1 cellular context compared by ENCODE assay signal in genomic region chrX:11111038-11111851, GRCh38.
TF ChIP-seq lines count a peak whose summit lies in the region.

Gene HCCS (plus strand): TSS chrX:11111332. CDS start chrX:11112061, 729 bp downstream.

TF ChIP-seq in K562, 482 proteins besides CTCF, POLR2A, EP300 and RAD21 (continued from another document and continues in another):
- 0 out of 2 replicates have a peak, but pooled peaks have one; percentile 4 for TF ChIP-seq MGA (IDR thresholded peaks at IDR 0.05)
- TF ChIP-seq ZNF551 (CRISPR knock-in tag; IDR thresholded peaks at IDR 0.05), result no peak
- no peak for TF ChIP-seq ZNF407 (IDR thresholded peaks at IDR 0.05; ENCODE audit: low read depth)
- TF ChIP-seq TBP (optimal IDR thresholded peaks at IDR 0.05; ENCODE audit: low read depth, low read length), result peak; percentile 54
- TF ChIP-seq CHD1 (IDR thresholded peaks at IDR 0.05; ENCODE audit: low read length), result no peak
- no peak for TF ChIP-seq ZNF584 (CRISPR knock-in tag; IDR thresholded peaks at IDR 0.05; ENCODE audit: low read depth)
- TF ChIP-seq NFIC (IDR thresholded peaks at IDR 0.05), result no peak; the same call in 1 of the 2 replicates
- no peak for TF ChIP-seq MCM5 (IDR thresholded peaks at IDR 0.05; ENCODE audit: low read depth)
- no peak for TF ChIP-seq MBD1 (CRISPR knock-in tag; IDR thresholded peaks at IDR 0.05)
- no peak for TF ChIP-seq SP1 (CRISPR knock-in tag; IDR thresholded peaks at IDR 0.05)
- peak; percentile 91 for TF ChIP-seq CXXC5 (CRISPR knock-in tag; IDR thresholded peaks at IDR 0.05)
- no peak for TF ChIP-seq ZNF146 (CRISPR knock-in tag; IDR thresholded peaks at IDR 0.05; ENCODE audit: unreplicated experiment)
- peak; percentile 23; the same call in 1 of the 2 replicates for TF ChIP-seq MYC (IDR thresholded peaks at IDR 0.05; ENCODE audit: low read depth, low read length)
- TF ChIP-seq MYC (CRISPR knock-in tag; IDR thresholded peaks at IDR 0.05; ENCODE audit: borderline replicate concordance, low read depth), result no peak
- no peak for TF ChIP-seq ZNF717 (CRISPR knock-in tag; IDR thresholded peaks at IDR 0.05)
- TF ChIP-seq TFAP4 (CRISPR knock-in tag; IDR thresholded peaks at IDR 0.05; ENCODE audit: borderline replicate concordance), result peak; percentile 55; the same call in 1 of the 2 replicates
- TF ChIP-seq EGR1 (conservative IDR thresholded peaks at IDR 0.05), result peak; percentile 49
- no peak for TF ChIP-seq ZNF354B (CRISPR knock-in tag; IDR thresholded peaks at IDR 0.05)
- no peak for TF ChIP-seq ZNF134 (CRISPR knock-in tag; conservative IDR thresholded peaks at IDR 0.05)
- no peak for TF ChIP-seq CCNT2 (IDR thresholded peaks at IDR 0.05; ENCODE audit: borderline replicate concordance, extremely low read depth, insufficient read length, low read depth, low read length)
- no peak for TF ChIP-seq FOXK2 (conservative IDR thresholded peaks at IDR 0.05 in 1 of 2, IDR thresholded peaks at IDR 0.05 in 1 of 2; ENCODE audit: low read depth in 2 of 2)
- TF ChIP-seq THRAP3 (IDR thresholded peaks at IDR 0.05; ENCODE audit: borderline replicate concordance), result no peak
- peak; percentile 55 for TF ChIP-seq RBBP5 (IDR thresholded peaks at IDR 0.05; ENCODE audit: borderline replicate concordance, insufficient read depth, low read length, poor library complexity, severe bottlenecking)
- peak; percentile 95 for TF ChIP-seq RBFOX2 (IDR thresholded peaks at IDR 0.05; ENCODE audit: low read depth, low read length)
- TF ChIP-seq ZNF449 (CRISPR knock-in tag; IDR thresholded peaks at IDR 0.05), result no peak
- peak; percentile 87 for TF ChIP-seq FOXM1 (IDR thresholded peaks at IDR 0.05; ENCODE audit: low read depth)
- TF ChIP-seq FOXM1 (CRISPR knock-in tag; IDR thresholded peaks at IDR 0.05; ENCODE audit: low read depth), result 0 out of 2 replicates have a peak, but pooled peaks have one; percentile 73
- TF ChIP-seq CREM (IDR thresholded peaks at IDR 0.05; ENCODE audit: low read depth), result peak; percentile 96
- TF ChIP-seq ZBTB7A (IDR thresholded peaks at IDR 0.05; ENCODE audit: borderline replicate concordance, control insufficient read depth, low read depth, low read length), result peak; percentile 30; the same call in 1 of the 2 replicates
- no peak for TF ChIP-seq RCOR1 (IDR thresholded peaks at IDR 0.05; ENCODE audit: borderline replicate concordance in 1 of 2, low read depth in 2 of 2, low read length in 2 of 2)
- no peak for TF ChIP-seq POLR2AphosphoS2 (IDR thresholded peaks at IDR 0.05; ENCODE audit: low read length)
- peak; percentile 47 to 66 for TF ChIP-seq E2F6 (IDR thresholded peaks at IDR 0.05; ENCODE audit: borderline replicate concordance in 1 of 2, extremely low read depth in 1 of 2, insufficient read depth in 1 of 2, insufficient read length in 1 of 2, low read depth in 1 of 2, low read length in 1 of 2, poor library complexity in 1 of 2, severe bottlenecking in 1 of 2)
